Comparison of ENCODE assay signal across 19 cellular contexts in the genomic region with DNA sequence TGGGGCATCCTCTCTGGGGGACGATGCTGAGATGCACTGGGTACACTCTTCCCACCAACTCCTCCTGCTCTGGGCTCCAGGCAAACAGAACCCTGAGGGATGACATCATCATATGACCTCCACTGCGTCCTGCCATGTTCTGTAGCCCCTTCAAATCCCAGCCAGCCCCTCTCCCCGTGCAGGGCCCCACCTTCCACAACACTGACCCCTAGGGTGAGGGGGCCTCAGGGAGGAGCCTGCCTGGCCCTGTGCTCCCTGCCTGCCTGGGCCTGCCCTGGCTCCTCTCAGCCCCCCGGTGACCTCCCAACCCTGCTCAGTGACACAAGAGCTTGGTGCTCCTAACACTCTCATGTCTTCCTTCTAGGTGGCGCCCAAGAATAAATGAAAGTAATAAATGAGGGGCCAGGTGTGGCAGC. TPM values are rescaled to one million over a fixed set of nuclear protein-coding genes. Genes with fewer than 3 reads are reported as not detected.
"Had no signal": no experiment of that assay in that cellular context is flagged by ENCODE, and none has a peak within 500 bp of the region (broad histone marks: within the 10 kb centered on the region; RNA-seq: fewer than 3 reads in every experiment).

No MANE protein-coding gene starts in this region.

- FAIRE-seq: endometrium had no signal

- H3K27me3 Mint-ChIP-seq: activated CD4-positive, alpha-beta memory T cell treated with anti-CD3 and anti-CD28 coated beads, Interleukin-2, amount 10 ng/mL, durations not matched to agents 7 days and 5 days had no signal

- H3K36me3 ChIP-seq: brain microvascular endothelial cell, esophagus squamous epithelium, tibial nerve had no signal

- H3K4me1 ChIP-seq: esophagus squamous epithelium, tibial nerve had no signal

- DNase-seq: activated CD4-positive, alpha-beta memory T cell treated with anti-CD3 and anti-CD28 coated beads, Interleukin-2, amount 10 ng/mL, durations not matched to agents 7 days and 5 days; activated CD4-positive, alpha-beta T cell treated with anti-CD3 and anti-CD28 coated beads for 1 hour; activated gamma-delta T cell treated with Interleukin-2 at 50 U/mL for 16 hours; activated naive CD8-positive, alpha-beta T cell treated with anti-CD3 and anti-CD28 coated beads for 36 hours; activated T-cell treated with anti-CD3 and anti-CD28 coated beads, Interleukin-2, amount 50 U/mL, for 72 hours; brain microvascular endothelial cell; esophagus squamous epithelium; foreskin fibroblast; glutamatergic neuron; immature natural killer cell; left cardiac atrium; midbrain; naive B cell; right cardiac atrium had no signal

- H3K27ac ChIP-seq: brain microvascular endothelial cell, esophagus squamous epithelium, tibial nerve had no signal

- H3K4me1 Mint-ChIP-seq: activated CD4-positive, alpha-beta memory T cell treated with anti-CD3 and anti-CD28 coated beads, Interleukin-2, amount 10 ng/mL, durations not matched to agents 7 days and 5 days; activated naive CD8-positive, alpha-beta T cell treated with anti-CD3 and anti-CD28 coated beads for 36 hours; immature natural killer cell; naive B cell; stimulated activated effector memory CD8-positive, alpha-beta T cell treated with anti-CD3 and anti-CD28 coated beads, Interleukin-12 subunit alpha, Interleukin-12 subunit beta, amount 100 ng/mL, for 72 hours had no signal

- H3K9me3 Mint-ChIP-seq: activated CD4-positive, alpha-beta memory T cell treated with anti-CD3 and anti-CD28 coated beads, Interleukin-2, amount 10 ng/mL, durations not matched to agents 7 days and 5 days; activated naive CD8-positive, alpha-beta T cell treated with anti-CD3 and anti-CD28 coated beads for 36 hours; activated T-cell treated with anti-CD3 and anti-CD28 coated beads, Interleukin-2, amount 50 U/mL, for 72 hours; immature natural killer cell; stimulated activated effector memory CD8-positive, alpha-beta T cell treated with anti-CD3 and anti-CD28 coated beads, Interleukin-12 subunit alpha, Interleukin-12 subunit beta, amount 100 ng/mL, for 72 hours had no signal

- H3K4me3 ChIP-seq: esophagus squamous epithelium, lung, smooth muscle cell, tibial nerve had no signal

- H3K36me3 Mint-ChIP-seq: activated naive CD8-positive, alpha-beta T cell treated with anti-CD3 and anti-CD28 coated beads for 36 hours; immature natural killer cell; naive B cell; stimulated activated effector memory CD8-positive, alpha-beta T cell treated with anti-CD3 and anti-CD28 coated beads, Interleukin-12 subunit alpha, Interleukin-12 subunit beta, amount 100 ng/mL, for 72 hours had no signal

- ATAC-seq: activated T-cell treated with anti-CD3 and anti-CD28 coated beads, Interleukin-2, amount 50 U/mL, for 72 hours; left cardiac atrium; right cardiac atrium; stimulated activated effector memory CD8-positive, alpha-beta T cell treated with anti-CD3 and anti-CD28 coated beads, Interleukin-12 subunit alpha, Interleukin-12 subunit beta, amount 100 ng/mL, for 72 hours had no signal

- H3K4me2 ChIP-seq: smooth muscle cell had no signal

- H3K4me3 Mint-ChIP-seq: activated CD4-positive, alpha-beta memory T cell treated with anti-CD3 and anti-CD28 coated beads, Interleukin-2, amount 10 ng/mL, durations not matched to agents 7 days and 5 days; activated naive CD8-positive, alpha-beta T cell treated with anti-CD3 and anti-CD28 coated beads for 36 hours; activated T-cell treated with anti-CD3 and anti-CD28 coated beads, Interleukin-2, amount 50 U/mL, for 72 hours; immature natural killer cell; naive B cell; stimulated activated effector memory CD8-positive, alpha-beta T cell treated with anti-CD3 and anti-CD28 coated beads, Interleukin-12 subunit alpha, Interleukin-12 subunit beta, amount 100 ng/mL, for 72 hours had no signal

- H3K27me3 ChIP-seq: brain microvascular endothelial cell had no signal

- H3K9me3 ChIP-seq: esophagus squamous epithelium, tibial nerve had no signal

- H3K27ac Mint-ChIP-seq: activated CD4-positive, alpha-beta memory T cell treated with anti-CD3 and anti-CD28 coated beads, Interleukin-2, amount 10 ng/mL, durations not matched to agents 7 days and 5 days; activated naive CD8-positive, alpha-beta T cell treated with anti-CD3 and anti-CD28 coated beads for 36 hours; activated T-cell treated with anti-CD3 and anti-CD28 coated beads, Interleukin-2, amount 50 U/mL, for 72 hours; immature natural killer cell; stimulated activated effector memory CD8-positive, alpha-beta T cell treated with anti-CD3 and anti-CD28 coated beads, Interleukin-12 subunit alpha, Interleukin-12 subunit beta, amount 100 ng/mL, for 72 hours had no signal

RNA-seq across cellular contexts. Expression of a gene that starts 9.6 kb away (rescaled TPM):
- polyA plus RNA-seq: immature natural killer cell had no signal
